Comparison of ENCODE assay signal across 24 cellular contexts in genomic region chr2:119553687-119554344, GRCh38. TPM values are rescaled to one million over a fixed set of nuclear protein-coding genes. Genes with fewer than 3 reads are reported as not detected.
"Had no signal": no experiment of that assay in that cellular context is flagged by ENCODE, and none has a peak within 500 bp of the region (broad histone marks: within the 10 kb centered on the region; RNA-seq: fewer than 3 reads in every experiment).

No MANE protein-coding gene starts in this region.

- H3K27ac ChIP-seq: neural progenitor cell, testis had no signal

- H3K4me1 ChIP-seq: neural progenitor cell, testis had no signal

- H3K27me3 ChIP-seq: neural progenitor cell, testis had no signal

- H3K36me3 ChIP-seq: neural progenitor cell had no signal

- H3K4me3 ChIP-seq: neural progenitor cell, testis had no signal

- H3K9me3 ChIP-seq: testis had no signal

- ATAC-seq: activated CD8-positive, alpha-beta T cell treated with anti-CD3 and anti-CD28 coated beads for 36 hours; sciatic nerve; stimulated activated effector memory CD8-positive, alpha-beta T cell treated with anti-CD3 and anti-CD28 coated beads, Interleukin-12 subunit alpha, Interleukin-12 subunit beta, amount 100 ng/mL, for 72 hours; T-cell had no signal

- DNase-seq: activated B cell treated with CpG ODN at 0.5 μM for 24 hours; activated CD4-positive, alpha-beta T cell treated with anti-CD3 and anti-CD28 coated beads for 4 hours; activated CD8-positive, alpha-beta T cell treated with anti-CD3 and anti-CD28 coated beads for 36 hours; activated naive CD4-positive, alpha-beta T cell treated with Interleukin-2 at 50 U/mL for 16 hours; activated naive CD8-positive, alpha-beta T cell treated with anti-CD3 and anti-CD28 coated beads, Interleukin-2, amount 10 ng/mL, durations not matched to agents 7 days and 5 days; activated T-cell treated with anti-CD3 and anti-CD28 coated beads, Interleukin-2, amount 50 U/mL, for 1 hour; amygdala; caudate nucleus; foreskin fibroblast; hypothalamus; kidney; naive B cell; stimulated activated CD4-positive, alpha-beta T cell treated with anti-CD3 and anti-CD28 coated beads, Interleukin-4, amount 100 ng/mL, for 24 hours; T-cell; testis had no signal

RNA-seq across cellular contexts. Expression of gene CFAP221, which starts 9.6 kb away (rescaled TPM):
- total RNA-seq: activated B cell treated with CpG ODN at 0.5 μM for 24 hours; activated CD8-positive, alpha-beta T cell treated with anti-CD3 and anti-CD28 coated beads for 36 hours; activated naive CD8-positive, alpha-beta T cell treated with anti-CD3 and anti-CD28 coated beads, Interleukin-2, amount 10 ng/mL, durations not matched to agents 7 days and 5 days; activated T-helper 2 cell treated with anti-CD3 and anti-CD28 coated beads, Interferon-gamma antibody, Interleukin-2, Interleukin-4, amounts not matched to agents 10 μg/mL and 5 μg/mL and 100 μg/mL, durations not matched to agents 14 hours and 24 hours and 36 hours; dermis microvascular lymphatic vessel endothelial cell; pulmonary artery endothelial cell; T-cell had no signal

RNA-seq across cellular contexts. Expression of gene SCTR, which starts 29.5 kb away (rescaled TPM):
- total RNA-seq: activated B cell treated with CpG ODN at 0.5 μM for 24 hours; activated CD8-positive, alpha-beta T cell treated with anti-CD3 and anti-CD28 coated beads for 36 hours; activated naive CD8-positive, alpha-beta T cell treated with anti-CD3 and anti-CD28 coated beads, Interleukin-2, amount 10 ng/mL, durations not matched to agents 7 days and 5 days; activated T-helper 2 cell treated with anti-CD3 and anti-CD28 coated beads, Interferon-gamma antibody, Interleukin-2, Interleukin-4, amounts not matched to agents 10 μg/mL and 5 μg/mL and 100 μg/mL, durations not matched to agents 14 hours and 24 hours and 36 hours; dermis microvascular lymphatic vessel endothelial cell; glomerular endothelial cell; mononuclear cell; osteoblast; pulmonary artery endothelial cell; sciatic nerve; T-cell had no signal
